Comparison of ENCODE assay signal across 1 cellular context in genomic region chr1:160136121-160136925, GRCh38.
TF ChIP-seq lines count a peak whose summit lies in the region.

No MANE protein-coding gene starts in this region.

TF ChIP-seq in IMR-90, 13 proteins besides CTCF, POLR2A, EP300 and RAD21:
- TF ChIP-seq BHLHE40 (IDR thresholded peaks at IDR 0.05; ENCODE audit: low read depth, low read length) (no peak), ELK1 (IDR thresholded peaks at IDR 0.05; ENCODE audit: borderline replicate concordance, low read depth, low read length) (no peak), MXI1 (IDR thresholded peaks at IDR 0.05; ENCODE audit: borderline replicate concordance, low read depth, low read length) (no peak), MAFK (IDR thresholded peaks at IDR 0.05; ENCODE audit: low read depth, low read length) (no peak), CHD1 (IDR thresholded peaks at IDR 0.05; ENCODE audit: low read depth, low read length) (no peak), CEBPB (IDR thresholded peaks at IDR 0.05; ENCODE audit: low read depth, low read length) (no peak)
